ENCODE assay signal across 7 cellular contexts in the genomic region with DNA sequence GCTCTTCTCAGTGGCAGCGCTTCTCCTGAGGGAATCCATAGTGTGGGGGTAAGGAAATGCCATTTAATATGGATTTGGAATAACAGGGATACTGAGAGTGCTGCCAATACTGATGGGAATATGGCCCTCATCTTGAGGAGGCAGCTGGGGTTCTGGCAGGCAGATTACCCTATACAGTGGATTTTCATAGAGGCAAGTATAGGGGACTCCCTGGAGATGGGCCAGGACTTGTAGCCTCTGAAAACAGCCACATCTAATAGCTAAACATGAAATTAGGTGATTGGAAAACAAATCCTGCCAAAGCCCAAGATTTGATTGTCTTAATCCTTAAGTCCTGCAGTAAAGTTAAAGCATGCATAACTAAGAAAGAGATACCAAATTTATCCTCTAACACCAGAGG. TPM values are rescaled to one million over a fixed set of nuclear protein-coding genes. Genes with fewer than 3 reads are reported as not detected.
"Had no signal": no experiment of that assay in that cellular context is flagged by ENCODE, and none has a peak within 500 bp of the region (broad histone marks: within the 10 kb centered on the region; RNA-seq: fewer than 3 reads in every experiment).

No MANE protein-coding gene starts in this region.

- ATAC-seq: GM23338, K562 had no signal

- DNase-seq: H9, HCEC 1CT, IMR-90 had no signal

- H3K4me3 ChIP-seq: GM23338, K562 had no signal

RNA-seq across cellular contexts. Expression of gene GALNT15, which starts 59.3 kb away (rescaled TPM):
- total RNA-seq: H1, HT-29, K562 had no signal
